Comparison of ENCODE assay signal across 32 cellular contexts in the genomic region with DNA sequence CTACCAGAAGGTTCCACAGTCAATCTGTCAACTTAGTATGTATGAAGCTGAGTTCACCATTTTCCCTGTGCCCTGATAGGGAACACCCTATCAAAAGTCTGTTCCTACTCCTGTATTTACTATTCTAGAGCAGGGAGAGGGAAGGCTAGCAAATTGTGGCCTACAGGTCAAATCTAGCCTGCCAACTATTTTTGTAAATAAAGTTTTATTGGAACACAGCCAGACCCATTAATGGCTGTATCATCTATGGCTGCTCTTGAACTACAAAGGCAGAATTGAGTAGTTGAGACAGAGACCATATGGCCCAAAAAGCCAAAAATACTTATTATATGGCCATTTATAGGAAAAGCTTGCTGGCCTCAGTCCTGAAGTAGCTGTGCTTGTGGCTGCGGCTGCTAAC.
"Had no signal": no experiment of that assay in that cellular context is flagged by ENCODE, and none has a peak within 500 bp of the region (broad histone marks: within the 10 kb centered on the region; RNA-seq: fewer than 3 reads in every experiment).

No MANE protein-coding gene starts in this region.

- H3K36me3 ChIP-seq: colonic mucosa, pancreas had no signal

- H3K4me1 ChIP-seq: colonic mucosa, psoas muscle had no signal

- ATAC-seq: activated CD8-positive, alpha-beta T cell treated with anti-CD3 and anti-CD28 coated beads for 36 hours; activated T-cell treated with anti-CD3 and anti-CD28 coated beads, Interleukin-2, amount 50 U/mL, for 72 hours; heart right ventricle; pancreas; psoas muscle; stimulated activated naive B cell treated with anti-CD40 and anti-IgM and Interleukin-4, amounts not matched to agents 10 μg/mL and 1 μg/mL and 100 μg/mL, for 72 hours; T-cell had no signal

- H3K27ac ChIP-seq: ascending aorta, cardiac muscle cell, colonic mucosa, epithelial cell of prostate, esophagus squamous epithelium, heart right ventricle, pancreas, psoas muscle, stomach, thyroid gland, upper lobe of left lung, vagina had no signal

- H3K27ac Mint-ChIP-seq: activated CD8-positive, alpha-beta T cell treated with anti-CD3 and anti-CD28 coated beads for 36 hours; activated naive CD8-positive, alpha-beta T cell; brain; mesothelial cell of epicardium; stimulated activated naive B cell treated with anti-CD40 and anti-IgM and Interleukin-4, amounts not matched to agents 10 μg/mL and 1 μg/mL and 100 μg/mL, for 72 hours; T-cell had no signal

- H3K4me3 Mint-ChIP-seq: activated CD4-positive, alpha-beta T cell treated with anti-CD3 and anti-CD28 coated beads, Interleukin-2, amount 10 ng/mL, durations not matched to agents 24 days and 14 days; activated CD8-positive, alpha-beta T cell treated with anti-CD3 and anti-CD28 coated beads for 36 hours; activated naive CD8-positive, alpha-beta T cell; brain; mesothelial cell of epicardium; naive B cell; stimulated activated naive B cell treated with anti-CD40 and anti-IgM and Interleukin-4, amounts not matched to agents 10 μg/mL and 1 μg/mL and 100 μg/mL, for 72 hours; T-cell had no signal

- H3K4me3 ChIP-seq: ascending aorta, cardiac muscle cell, colonic mucosa, esophagus squamous epithelium, heart right ventricle, pancreas, psoas muscle, smooth muscle cell, stomach, thyroid gland, upper lobe of left lung, vagina had no signal

- H3K9me3 ChIP-seq: ascending aorta, colonic mucosa, esophagus squamous epithelium, heart right ventricle, pancreas, psoas muscle, stomach, thyroid gland, upper lobe of left lung, vagina had no signal

- H3K27me3 Mint-ChIP-seq: activated CD4-positive, alpha-beta T cell treated with anti-CD3 and anti-CD28 coated beads, Interleukin-2, amount 10 ng/mL, durations not matched to agents 24 days and 14 days; activated CD8-positive, alpha-beta T cell treated with anti-CD3 and anti-CD28 coated beads for 36 hours; activated naive CD8-positive, alpha-beta T cell; naive B cell; stimulated activated naive B cell treated with anti-CD40 and anti-IgM and Interleukin-4, amounts not matched to agents 10 μg/mL and 1 μg/mL and 100 μg/mL, for 72 hours; T-cell had no signal

- H3K27me3 ChIP-seq: ascending aorta, cardiac muscle cell, colonic mucosa, esophagus squamous epithelium, heart right ventricle, pancreas, stomach, thyroid gland, upper lobe of left lung, vagina had no signal

- H3K9me3 Mint-ChIP-seq: activated CD4-positive, alpha-beta T cell treated with anti-CD3 and anti-CD28 coated beads, Interleukin-2, amount 10 ng/mL, durations not matched to agents 24 days and 14 days; activated CD8-positive, alpha-beta T cell treated with anti-CD3 and anti-CD28 coated beads for 36 hours; activated T-cell treated with anti-CD3 and anti-CD28 coated beads, Interleukin-2, amount 50 U/mL, for 72 hours; brain; mesothelial cell of epicardium; naive B cell; stimulated activated naive B cell treated with anti-CD40 and anti-IgM and Interleukin-4, amounts not matched to agents 10 μg/mL and 1 μg/mL and 100 μg/mL, for 72 hours; T-cell had no signal

- DNase-seq: activated CD4-positive, alpha-beta T cell treated with anti-CD3 and anti-CD28 coated beads, Interleukin-2, amount 10 ng/mL, durations not matched to agents 24 days and 14 days; activated CD4-positive, CD25-positive, alpha-beta regulatory T cell treated with anti-CD3 and anti-CD28 coated beads, Interleukin-2, amount 50 U/mL, for 72 hours; activated CD8-positive, alpha-beta T cell treated with anti-CD3 and anti-CD28 coated beads for 36 hours; activated T-cell treated with anti-CD3 and anti-CD28 coated beads for 4 hours; activated T-cell treated with anti-CD3 and anti-CD28 coated beads, Interleukin-2, amount 50 U/mL, for 72 hours; cerebellar nuclear complex; colonic mucosa; effector CD8-positive, alpha-beta T cell; esophagus squamous epithelium; foreskin melanocyte; heart right ventricle; naive B cell; nucleus accumbens; pancreas; psoas muscle; stimulated activated CD4-positive, alpha-beta T cell treated with anti-CD3 and anti-CD28 coated beads, Interleukin-1b, Interleukin-23, amount 100 ng/mL, for 48 hours; stimulated activated CD4-positive, alpha-beta T cell treated with anti-CD3 and anti-CD28 coated beads, Interleukin-4, amount 100 ng/mL, for 4 hours; stimulated activated CD8-positive, alpha-beta memory T cell treated with anti-CD3 and anti-CD28 coated beads, Interleukin-4, amount 100 ng/mL, for 48 hours; stimulated activated naive B cell treated with anti-CD40 and anti-IgM and Interleukin-4, amounts not matched to agents 10 μg/mL and 1 μg/mL and 100 μg/mL, for 72 hours; stomach; T-cell; T1000; thyroid gland; upper lobe of left lung had no signal
